In genomic region chr4:48651869-48652447, GRCh38 we compare ENCODE assay signal across 15 cellular contexts.
A peak's percentile ranks its signal among the peaks of the same experiment; 100 is the strongest.
DNase-seq lines count a peak whose midpoint lies in the region; ATAC-seq and TF ChIP-seq lines count a peak whose summit lies in the region.
"Had no signal": no experiment of that assay in that cellular context is flagged by ENCODE, and none has a peak within 500 bp of the region (broad histone marks: within the 10 kb centered on the region; RNA-seq: fewer than 3 reads in every experiment).

No MANE protein-coding gene starts in this region.

- H2AFZ ChIP-seq in MM.1S (ENCODE audit: low read length): no peak overlapping the region

- H3K9me3 ChIP-seq in right cardiac atrium (ENCODE audit: control insufficient read depth, low read length) (no peaks in the 10 kb centered on the region), right atrium auricular region (no peaks in the 10 kb centered on the region), MM.1S (replicated peaks; ENCODE audit: insufficient read depth, low read length) (no peaks in the 10 kb centered on the region)
- H3K9me3 ChIP-seq: pancreas had no signal

- peaks cover 15% of the 10 kb centered on the region for H3K36me3 Mint-ChIP-seq in activated naive CD8-positive, alpha-beta T cell

- ATAC-seq in right cardiac atrium (no peak), foreskin keratinocyte (peak; percentile 99), GM18517 (IDR thresholded peaks at IDR 0.05; ENCODE audit: unreplicated experiment) (no peak)
- ATAC-seq: pancreas had no signal

- H3K4me3 ChIP-seq in right cardiac atrium (ENCODE audit: low read length): peak overlapping the region; percentile 28
- H3K4me3 ChIP-seq in right atrium auricular region: no peak overlapping the region
- H3K4me3 ChIP-seq in MM.1S (ENCODE audit: low read length): no peak overlapping the region
- H3K4me3 ChIP-seq: pancreas had no signal

- H3K79me2 ChIP-seq in MM.1S (ENCODE audit: low read length): peaks cover 26% of the 10 kb centered on the region

- H3K27me3 Mint-ChIP-seq in activated naive CD8-positive, alpha-beta T cell: no peaks in the 10 kb centered on the region
- H3K27me3 Mint-ChIP-seq: activated naive CD8-positive, alpha-beta T cell treated with anti-CD3 and anti-CD28 coated beads, Interleukin-2, amount 10 ng/mL, durations not matched to agents 7 days and 5 days had no signal

- H3K27ac ChIP-seq in right cardiac atrium (ENCODE audit: low read length) (no peak overlapping the region), right atrium auricular region (no peak overlapping the region), foreskin keratinocyte (peak overlapping the region; percentile 7), MM.1S (ENCODE audit: low read length) (no peak overlapping the region)
- H3K27ac ChIP-seq: KMS-11, pancreas had no signal

- H3F3A ChIP-seq in MM.1S (ENCODE audit: insufficient read depth, low read length): no peaks in the 10 kb centered on the region

- no peak overlapping the region for H3K4me2 ChIP-seq in MM.1S (ENCODE audit: low read depth, low read length)
- H3K4me2 ChIP-seq: KMS-11 had no signal

- no peaks in the 10 kb centered on the region for H4K20me1 ChIP-seq in MM.1S (ENCODE audit: insufficient read depth, low read length)

- H3K27me3 ChIP-seq in right cardiac atrium (ENCODE audit: control insufficient read depth, insufficient read depth) (no peaks in the 10 kb centered on the region), right atrium auricular region (no peaks in the 10 kb centered on the region), foreskin keratinocyte (no peaks in the 10 kb centered on the region), MM.1S (replicated peaks; ENCODE audit: insufficient read depth, low read length) (no peaks in the 10 kb centered on the region)
- H3K27me3 ChIP-seq: pancreas had no signal

- H3K4me1 ChIP-seq in right cardiac atrium (ENCODE audit: control insufficient read depth, insufficient read depth, low read length) (peaks cover 10% of the 10 kb centered on the region), right atrium auricular region (peaks cover 0 to 39% of the 10 kb centered on the region in 2 donors), foreskin keratinocyte (peaks cover 20% of the 10 kb centered on the region), MM.1S (ENCODE audit: low read length) (no peaks in the 10 kb centered on the region)

- H3K27ac Mint-ChIP-seq in activated naive CD8-positive, alpha-beta T cell: peak overlapping the region; percentile 61
- H3K27ac Mint-ChIP-seq: activated naive CD8-positive, alpha-beta T cell treated with anti-CD3 and anti-CD28 coated beads, Interleukin-2, amount 10 ng/mL, durations not matched to agents 7 days and 5 days had no signal

- no peak for TF ChIP-seq CTCF in right atrium auricular region (IDR thresholded peaks at IDR 0.05)
- no peak for TF ChIP-seq CTCF in foreskin keratinocyte (conservative IDR thresholded peaks at IDR 0.05)
- no peak for TF ChIP-seq CTCF in MM.1S (IDR thresholded peaks at IDR 0.05; ENCODE audit: low read length)

- H3K9me3 Mint-ChIP-seq in activated naive CD8-positive, alpha-beta T cell (ENCODE audit: low read depth): no peaks in the 10 kb centered on the region

- intact Hi-C loops in right cardiac atrium (cut with DNase I): no loop called here

- WGBS in right cardiac atrium: 48% methylated on average over 1 of the region's 1 CpG

- DNase-seq in right cardiac atrium (no peak), right atrium auricular region (ENCODE audit: low spot score) (no peak), foreskin keratinocyte (peak; percentile 90 to 95), middle frontal gyrus (ENCODE audit: extremely low spot score, low spot score) (no peak), MM.1S (no peak), DMS79 (lab: John Stamatoyannopoulos, UW) (no peak)
- DNase-seq: activated naive CD8-positive, alpha-beta T cell treated with anti-CD3 and anti-CD28 coated beads, Interleukin-2, amount 10 ng/mL, durations not matched to agents 7 days and 5 days; DMS153; NCI-H1694 treated with DMSO at 0.1 percent for 48 hours; pancreas; SHP77; trophoblast cell had no signal

- no peak overlapping the region for H3K4me3 Mint-ChIP-seq in activated naive CD8-positive, alpha-beta T cell
- H3K4me3 Mint-ChIP-seq: activated naive CD8-positive, alpha-beta T cell treated with anti-CD3 and anti-CD28 coated beads, Interleukin-2, amount 10 ng/mL, durations not matched to agents 7 days and 5 days had no signal

- peaks cover 55% of the 10 kb centered on the region for H3K4me1 Mint-ChIP-seq in activated naive CD8-positive, alpha-beta T cell (ENCODE audit: low read depth)

- no peaks in the 10 kb centered on the region for H3K9me2 ChIP-seq in MM.1S (replicated peaks; ENCODE audit: insufficient read depth, low read length)

- H3K9ac ChIP-seq in MM.1S (ENCODE audit: low read length): no peak overlapping the region
- H3K9ac ChIP-seq: KMS-11 had no signal

- H3K36me3 ChIP-seq in right atrium auricular region: no peaks in the 10 kb centered on the region
- no peaks in the 10 kb centered on the region for H3K36me3 ChIP-seq in MM.1S (replicated peaks; ENCODE audit: insufficient read depth, low read length)
- H3K36me3 ChIP-seq: pancreas had no signal

Comparison
In these comparisons a context has a peak if more than half of its experiments do, and no peak if none do; other contexts are left out.
1. DNase-seq: peak in foreskin keratinocyte (2 of 2); none in right cardiac atrium (0 of 3), right atrium auricular region (single experiment), middle frontal gyrus (single experiment), MM.1S (single experiment) and DMS79 (single experiment).